1 cellular context compared by ENCODE assay signal in genomic region chr9:112844771-112845542, GRCh38.
TF ChIP-seq lines count a peak whose summit lies in the region.

No MANE protein-coding gene starts in this region.

TF ChIP-seq in K562, 482 proteins besides CTCF, POLR2A, EP300 and RAD21 (continued from another document and continues in another):
- TF ChIP-seq, protein P1, sequence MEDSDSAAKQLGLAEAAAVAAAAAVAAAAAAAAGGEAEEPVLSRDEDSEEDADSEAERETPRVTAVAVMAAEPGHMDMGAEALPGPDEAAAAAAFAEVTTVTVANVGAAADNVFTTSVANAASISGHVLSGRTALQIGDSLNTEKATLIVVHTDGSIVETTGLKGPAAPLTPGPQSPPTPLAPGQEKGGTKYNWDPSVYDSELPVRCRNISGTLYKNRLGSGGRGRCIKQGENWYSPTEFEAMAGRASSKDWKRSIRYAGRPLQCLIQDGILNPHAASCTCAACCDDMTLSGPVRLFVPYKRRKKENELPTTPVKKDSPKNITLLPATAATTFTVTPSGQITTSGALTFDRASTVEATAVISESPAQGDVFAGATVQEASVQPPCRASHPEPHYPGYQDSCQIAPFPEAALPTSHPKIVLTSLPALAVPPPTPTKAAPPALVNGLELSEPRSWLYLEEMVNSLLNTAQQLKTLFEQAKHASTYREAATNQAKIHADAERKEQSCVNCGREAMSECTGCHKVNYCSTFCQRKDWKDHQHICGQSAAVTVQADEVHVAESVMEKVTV (CRISPR knock-in tag; IDR thresholded peaks at IDR 0.05) = peak; percentile 76
- TF ChIP-seq, protein P2, sequence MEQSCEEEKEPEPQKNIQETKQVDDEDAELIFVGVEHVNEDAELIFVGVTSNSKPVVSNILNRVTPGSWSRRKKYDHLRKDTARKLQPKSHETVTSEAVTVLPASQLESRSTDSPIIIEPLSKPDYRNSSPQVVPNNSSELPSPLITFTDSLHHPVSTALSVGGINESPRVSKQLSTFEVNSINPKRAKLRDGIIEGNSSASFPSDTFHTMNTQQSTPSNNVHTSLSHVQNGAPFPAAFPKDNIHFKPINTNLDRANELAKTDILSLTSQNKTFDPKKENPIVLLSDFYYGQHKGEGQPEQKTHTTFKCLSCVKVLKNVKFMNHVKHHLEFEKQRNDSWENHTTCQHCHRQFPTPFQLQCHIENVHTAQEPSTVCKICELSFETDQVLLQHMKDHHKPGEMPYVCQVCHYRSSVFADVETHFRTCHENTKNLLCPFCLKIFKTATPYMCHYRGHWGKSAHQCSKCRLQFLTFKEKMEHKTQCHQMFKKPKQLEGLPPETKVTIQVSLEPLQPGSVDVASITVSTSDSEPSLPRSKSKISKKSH (CRISPR knock-in tag; IDR thresholded peaks at IDR 0.05) = no peak
- peak; percentile 32 for TF ChIP-seq CTCFL (IDR thresholded peaks at IDR 0.05; ENCODE audit: borderline replicate concordance, insufficient read depth, low read depth, low read length, poor library complexity, severe bottlenecking)
- TF ChIP-seq CBX3 (IDR thresholded peaks at IDR 0.05; ENCODE audit: borderline replicate concordance in 1 of 2, low read length in 2 of 2) = peak in 1 of 2 experiments; percentile 88; a peak in 2 of 3 replicates
- no peak for TF ChIP-seq ZNF764 (CRISPR knock-in tag; IDR thresholded peaks at IDR 0.05; ENCODE audit: low read depth)
- TF ChIP-seq PTRF (tag; IDR thresholded peaks at IDR 0.05) = no peak
- TF ChIP-seq CREB3L1 (IDR thresholded peaks at IDR 0.05; ENCODE audit: borderline replicate concordance, low read depth) = no peak
- peak; percentile 30; the same call in 1 of the 2 replicates for TF ChIP-seq CXXC5 (CRISPR knock-in tag; IDR thresholded peaks at IDR 0.05)
- no peak for TF ChIP-seq ZNF717 (CRISPR knock-in tag; IDR thresholded peaks at IDR 0.05)
- TF ChIP-seq NFYB (IDR thresholded peaks at IDR 0.05; ENCODE audit: extremely low read depth, insufficient read length) = no peak
- TF ChIP-seq ZNF707 (CRISPR knock-in tag; conservative IDR thresholded peaks at IDR 0.05) = no peak
- TF ChIP-seq ZNF324 (CRISPR knock-in tag; IDR thresholded peaks at IDR 0.05) = no peak
- TF ChIP-seq OTX1 (CRISPR knock-in tag; IDR thresholded peaks at IDR 0.05) = no peak
- TF ChIP-seq, protein P3, sequence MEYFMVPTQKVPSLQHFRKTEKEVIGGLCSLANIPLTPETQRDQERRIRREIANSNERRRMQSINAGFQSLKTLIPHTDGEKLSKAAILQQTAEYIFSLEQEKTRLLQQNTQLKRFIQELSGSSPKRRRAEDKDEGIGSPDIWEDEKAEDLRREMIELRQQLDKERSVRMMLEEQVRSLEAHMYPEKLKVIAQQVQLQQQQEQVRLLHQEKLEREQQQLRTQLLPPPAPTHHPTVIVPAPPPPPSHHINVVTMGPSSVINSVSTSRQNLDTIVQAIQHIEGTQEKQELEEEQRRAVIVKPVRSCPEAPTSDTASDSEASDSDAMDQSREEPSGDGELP (CRISPR knock-in tag; IDR thresholded peaks at IDR 0.05; ENCODE audit: borderline replicate concordance) = no peak
- TF ChIP-seq SAP30 (IDR thresholded peaks at IDR 0.05; ENCODE audit: borderline replicate concordance, insufficient read depth, low read depth, low read length, poor library complexity, severe bottlenecking) = no peak
- TF ChIP-seq HDAC2 (IDR thresholded peaks at IDR 0.05) = no peak
- no peak for TF ChIP-seq HNRNPLL (IDR thresholded peaks at IDR 0.05; ENCODE audit: low read depth, low read length, poor library complexity, severe bottlenecking)
- no peak for TF ChIP-seq NR2C1 (IDR thresholded peaks at IDR 0.05)
- TF ChIP-seq NR2C1 (tag; IDR thresholded peaks at IDR 0.05) = no peak
- no peak for TF ChIP-seq TAF9B (IDR thresholded peaks at IDR 0.05; ENCODE audit: partially characterized antibody)
- no peak for TF ChIP-seq HOMEZ (CRISPR knock-in tag; IDR thresholded peaks at IDR 0.05)
- TF ChIP-seq CBX1 (IDR thresholded peaks at IDR 0.05; ENCODE audit: low read depth) = 0 out of 2 replicates have a peak, but pooled peaks have one; percentile 52
- peak; percentile 22; the same call in 1 of the 2 replicates for TF ChIP-seq CTBP1 (IDR thresholded peaks at IDR 0.05; ENCODE audit: borderline replicate concordance)
- TF ChIP-seq SLC30A9 (CRISPR knock-in tag; IDR thresholded peaks at IDR 0.05) = no peak
- TF ChIP-seq ZNF146 (CRISPR knock-in tag; IDR thresholded peaks at IDR 0.05; ENCODE audit: unreplicated experiment) = no peak
- TF ChIP-seq KDM1A (IDR thresholded peaks at IDR 0.05) = no peak
- TF ChIP-seq ZNF174 (CRISPR knock-in tag; IDR thresholded peaks at IDR 0.05) = no peak
- TF ChIP-seq HES1 (IDR thresholded peaks at IDR 0.05; ENCODE audit: low read depth) = no peak
- TF ChIP-seq SRSF1 (IDR thresholded peaks at IDR 0.05; ENCODE audit: low read depth, low read length) = no peak
- no peak for TF ChIP-seq XRCC4 (IDR thresholded peaks at IDR 0.05; ENCODE audit: extremely low read depth, insufficient read depth, insufficient read length)
- no peak for TF ChIP-seq SRF (CRISPR knock-in tag; IDR thresholded peaks at IDR 0.05)
- TF ChIP-seq KLF6 (CRISPR knock-in tag; IDR thresholded peaks at IDR 0.05; ENCODE audit: borderline replicate concordance) = no peak
- TF ChIP-seq, protein P4, sequence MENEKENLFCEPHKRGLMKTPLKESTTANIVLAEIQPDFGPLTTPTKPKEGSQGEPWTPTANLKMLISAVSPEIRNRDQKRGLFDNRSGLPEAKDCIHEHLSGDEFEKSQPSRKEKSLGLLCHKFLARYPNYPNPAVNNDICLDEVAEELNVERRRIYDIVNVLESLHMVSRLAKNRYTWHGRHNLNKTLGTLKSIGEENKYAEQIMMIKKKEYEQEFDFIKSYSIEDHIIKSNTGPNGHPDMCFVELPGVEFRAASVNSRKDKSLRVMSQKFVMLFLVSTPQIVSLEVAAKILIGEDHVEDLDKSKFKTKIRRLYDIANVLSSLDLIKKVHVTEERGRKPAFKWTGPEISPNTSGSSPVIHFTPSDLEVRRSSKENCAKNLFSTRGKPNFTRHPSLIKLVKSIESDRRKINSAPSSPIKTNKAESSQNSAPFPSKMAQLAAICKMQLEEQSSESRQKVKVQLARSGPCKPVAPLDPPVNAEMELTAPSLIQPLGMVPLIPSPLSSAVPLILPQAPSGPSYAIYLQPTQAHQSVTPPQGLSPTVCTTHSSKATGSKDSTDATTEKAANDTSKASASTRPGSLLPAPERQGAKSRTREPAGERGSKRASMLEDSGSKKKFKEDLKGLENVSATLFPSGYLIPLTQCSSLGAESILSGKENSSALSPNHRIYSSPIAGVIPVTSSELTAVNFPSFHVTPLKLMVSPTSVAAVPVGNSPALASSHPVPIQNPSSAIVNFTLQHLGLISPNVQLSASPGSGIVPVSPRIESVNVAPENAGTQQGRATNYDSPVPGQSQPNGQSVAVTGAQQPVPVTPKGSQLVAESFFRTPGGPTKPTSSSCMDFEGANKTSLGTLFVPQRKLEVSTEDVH (IDR thresholded peaks at IDR 0.05; ENCODE audit: low read depth, partially characterized antibody) = no peak
- TF ChIP-seq ZNF354B (CRISPR knock-in tag; IDR thresholded peaks at IDR 0.05) = no peak
- no peak for TF ChIP-seq ZNF408 (CRISPR knock-in tag; IDR thresholded peaks at IDR 0.05; ENCODE audit: low read depth)
- no peak for TF ChIP-seq ZNF639 (CRISPR knock-in tag; conservative IDR thresholded peaks at IDR 0.05 in 1 of 2, IDR thresholded peaks at IDR 0.05 in 1 of 2)
- no peak for TF ChIP-seq TEAD2 (tag; IDR thresholded peaks at IDR 0.05)
- TF ChIP-seq YY1 (IDR thresholded peaks at IDR 0.05; ENCODE audit: borderline replicate concordance in 1 of 3, control insufficient read depth in 1 of 3, extremely low read depth in 1 of 3, insufficient read depth in 3 of 3, insufficient read length in 1 of 3, insufficient replicate concordance in 2 of 3, low read depth in 1 of 3, low read length in 2 of 3) = peak in 1 of 3 experiments; percentile 48
- TF ChIP-seq GABPA (tag; conservative IDR thresholded peaks at IDR 0.05; ENCODE audit: low read depth) = peak; percentile 70
- peak; percentile 63; the same call in 1 of the 2 replicates for TF ChIP-seq XRCC5 (IDR thresholded peaks at IDR 0.05; ENCODE audit: low read depth, low read length)
- TF ChIP-seq ZFP36 (IDR thresholded peaks at IDR 0.05; ENCODE audit: low read depth, low read length, partially characterized antibody) = no peak
- no peak for TF ChIP-seq BRCA1 (IDR thresholded peaks at IDR 0.05)
- TF ChIP-seq BRCA1 (CRISPR knock-in tag; IDR thresholded peaks at IDR 0.05) = no peak
- TF ChIP-seq, protein P5, sequence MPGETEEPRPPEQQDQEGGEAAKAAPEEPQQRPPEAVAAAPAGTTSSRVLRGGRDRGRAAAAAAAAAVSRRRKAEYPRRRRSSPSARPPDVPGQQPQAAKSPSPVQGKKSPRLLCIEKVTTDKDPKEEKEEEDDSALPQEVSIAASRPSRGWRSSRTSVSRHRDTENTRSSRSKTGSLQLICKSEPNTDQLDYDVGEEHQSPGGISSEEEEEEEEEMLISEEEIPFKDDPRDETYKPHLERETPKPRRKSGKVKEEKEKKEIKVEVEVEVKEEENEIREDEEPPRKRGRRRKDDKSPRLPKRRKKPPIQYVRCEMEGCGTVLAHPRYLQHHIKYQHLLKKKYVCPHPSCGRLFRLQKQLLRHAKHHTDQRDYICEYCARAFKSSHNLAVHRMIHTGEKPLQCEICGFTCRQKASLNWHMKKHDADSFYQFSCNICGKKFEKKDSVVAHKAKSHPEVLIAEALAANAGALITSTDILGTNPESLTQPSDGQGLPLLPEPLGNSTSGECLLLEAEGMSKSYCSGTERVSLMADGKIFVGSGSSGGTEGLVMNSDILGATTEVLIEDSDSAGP (CRISPR knock-in tag; IDR thresholded peaks at IDR 0.05) = no peak
- TF ChIP-seq KLF13 (tag; IDR thresholded peaks at IDR 0.05; ENCODE audit: borderline replicate concordance, low read depth) = no peak
- no peak for TF ChIP-seq MBD1 (CRISPR knock-in tag; IDR thresholded peaks at IDR 0.05)
- peak; percentile 20; the same call in 1 of the 2 replicates for TF ChIP-seq STAG1 (CRISPR knock-in tag; IDR thresholded peaks at IDR 0.05; ENCODE audit: borderline replicate concordance)
